16 cellular contexts compared by ENCODE assay signal in genomic region chr2:20172273-20173052, GRCh38. TPM values are rescaled to one million over a fixed set of nuclear protein-coding genes. Genes with fewer than 3 reads are reported as not detected.
DNase-seq lines count a peak whose midpoint lies in the region; ATAC-seq, FAIRE-seq and TF ChIP-seq lines count a peak whose summit lies in the region.
"Had no signal": no experiment of that assay in that cellular context is flagged by ENCODE, and none has a peak within 500 bp of the region (broad histone marks: within the 10 kb centered on the region; RNA-seq: fewer than 3 reads in every experiment).

No MANE protein-coding gene starts in this region.

- no peak for TF ChIP-seq CTCF in GM23338 (conservative IDR thresholded peaks at IDR 0.05; ENCODE audit: low read depth in 2 of 2)
- no peak for TF ChIP-seq CTCF in GM12878 (IDR thresholded peaks at IDR 0.05 in 2 of 3, conservative IDR thresholded peaks at IDR 0.05 in 1 of 3; ENCODE audit: control insufficient read depth in 2 of 3, extremely low read depth in 1 of 3, insufficient read depth in 1 of 3, low read depth in 3 of 3, low read length in 3 of 3)

- peak; percentile 48 for DNase-seq in GM23338 (ENCODE audit: low spot score)
- no peak for DNase-seq in GM12878 (ENCODE audit: low read depth, low spot score)
- peak; percentile 53 for DNase-seq in iPS-NIHi11 (ENCODE audit: low spot score)
- no peak for DNase-seq in trophoblast cell
- DNase-seq in activated T-cell treated with anti-CD3 and anti-CD28 coated beads, Interleukin-2, amount 50 U/mL, for 48 hours: no peak
- no peak for DNase-seq in activated naive CD4-positive, alpha-beta T cell treated with anti-CD3 and anti-CD28 coated beads for 36 hours
- DNase-seq: activated CD8-positive, alpha-beta T cell treated with anti-CD3 and anti-CD28 coated beads, Interleukin-2, amount 10 ng/mL, durations not matched to agents 7 days and 5 days; foreskin melanocyte; MG63; NCI-H2029 treated with DMSO at 0.1 percent for 48 hours had no signal

- H3K36me3 ChIP-seq in GM23338 (ENCODE audit: insufficient read depth) (no peaks in the 10 kb centered on the region), GM12878 (ENCODE audit: control insufficient read depth in 2 of 2, insufficient read depth in 2 of 2, low read length in 1 of 2) (no peaks in the 10 kb centered on the region), trophoblast cell (ENCODE audit: control insufficient read depth in 1 of 2, insufficient read depth in 2 of 2, low read length in 2 of 2) (no peaks in the 10 kb centered on the region)
- H3K36me3 ChIP-seq: adrenal gland, MG63 had no signal

- no peaks in the 10 kb centered on the region for H3K36me3 Mint-ChIP-seq in GM23338 (ENCODE audit: low read depth)
- no peaks in the 10 kb centered on the region for H3K36me3 Mint-ChIP-seq in activated naive CD4-positive, alpha-beta T cell treated with anti-CD3 and anti-CD28 coated beads for 36 hours (ENCODE audit: low read depth)

- no peak overlapping the region for H3K23ac ChIP-seq in trophoblast cell (ENCODE audit: low read length)

- WGBS in GM12878 (ENCODE audit: insufficient coverage, insufficient replicate concordance, low lambda C conversion rate, missing lambda C conversion rate): 63% methylated on average over 11 of the region's 13 CpGs
- WGBS in trophoblast cell (ENCODE audit: extremely low coverage, insufficient coverage, insufficient read length): no CpG with 5 or more reads among the region's 13 CpGs

- no peak overlapping the region for H3K4me2 ChIP-seq in GM23338
- H3K4me2 ChIP-seq in GM12878 (ENCODE audit: control insufficient read depth, insufficient read depth): no peak overlapping the region
- no peak overlapping the region for H3K4me2 ChIP-seq in trophoblast cell (ENCODE audit: low read length)

- no peaks in the 10 kb centered on the region for H3F3A ChIP-seq in GM23338 (replicated peaks; ENCODE audit: low read depth)

- H3K27ac Mint-ChIP-seq in GM23338: no peak overlapping the region
- no peak overlapping the region for H3K27ac Mint-ChIP-seq in activated naive CD4-positive, alpha-beta T cell treated with anti-CD3 and anti-CD28 coated beads for 36 hours
- H3K27ac Mint-ChIP-seq: activated CD8-positive, alpha-beta T cell treated with anti-CD3 and anti-CD28 coated beads, Interleukin-2, amount 10 ng/mL, durations not matched to agents 7 days and 5 days had no signal

- H2AFZ ChIP-seq in GM23338 (peak overlapping the region; percentile 92), GM12878 (ENCODE audit: control insufficient read depth, low read depth, low read length) (no peak overlapping the region), trophoblast cell (ENCODE audit: insufficient read depth, low read length, poor library complexity) (no peak overlapping the region)

- peaks cover 8% of the 10 kb centered on the region for H3K4me1 ChIP-seq in GM23338 (ENCODE audit: insufficient read depth)
- H3K4me1 ChIP-seq in GM12878 (ENCODE audit: control insufficient read depth, insufficient read depth, low read length): no peaks in the 10 kb centered on the region
- H3K4me1 ChIP-seq in trophoblast cell (ENCODE audit: control insufficient read depth in 1 of 2, insufficient read depth in 2 of 2, low read length in 2 of 2): peaks cover 0 to 3% of the 10 kb centered on the region in 2 experiments
- H3K4me1 ChIP-seq: adrenal gland had no signal

- no peaks in the 10 kb centered on the region for H3K79me1 ChIP-seq in trophoblast cell (ENCODE audit: low read length)

- H3K27me3 Mint-ChIP-seq in GM23338 (ENCODE audit: insufficient read depth, low read depth, poor library complexity): no peaks in the 10 kb centered on the region
- H3K27me3 Mint-ChIP-seq in activated naive CD4-positive, alpha-beta T cell treated with anti-CD3 and anti-CD28 coated beads for 36 hours (ENCODE audit: low read depth): no peaks in the 10 kb centered on the region
- H3K27me3 Mint-ChIP-seq: central memory CD8-positive, alpha-beta T cell had no signal

- ATAC-seq in GM23338 (peak; percentile 64), GM12878 (0 out of 3 replicates have a peak, but pooled peaks have one; percentile 14), GM21447 (IDR thresholded peaks at IDR 0.05; ENCODE audit: unreplicated experiment) (no peak), HG02938 (IDR thresholded peaks at IDR 0.05; ENCODE audit: unreplicated experiment) (no peak)
- ATAC-seq: activated CD8-positive, alpha-beta T cell treated with anti-CD3 and anti-CD28 coated beads, Interleukin-2, amount 10 ng/mL, durations not matched to agents 7 days and 5 days had no signal

- no peak for TF ChIP-seq POLR2A in GM12878 (IDR thresholded peaks at IDR 0.05; ENCODE audit: low read depth, low read length)

- H3K4me3 ChIP-seq in GM23338: no peak overlapping the region
- H3K4me3 ChIP-seq in GM12878: no peak overlapping the region
- H3K4me3 ChIP-seq in trophoblast cell (ENCODE audit: low read depth, low read length): no peak overlapping the region
- H3K4me3 ChIP-seq: adrenal gland, MG63 had no signal

- H2BK120ac ChIP-seq in trophoblast cell (ENCODE audit: insufficient read depth, low read length, poor library complexity): peak overlapping the region; percentile 16

- no peak overlapping the region for H2AK5ac ChIP-seq in trophoblast cell (ENCODE audit: low read length)

- RAD21 ChIA-PET in GM12878 (lab: Charles Lee; ENCODE audit: unreplicated experiment): interaction anchor here (0.5 to 1.2 kb wide), 2 partner anchors 42 to 269 kb away, joined by 3 to 6 read pairs; no protein-coding TSS in a partner anchor

- no peaks in the 10 kb centered on the region for H3K9me3 Mint-ChIP-seq in GM23338
- no peaks in the 10 kb centered on the region for H3K9me3 Mint-ChIP-seq in activated naive CD4-positive, alpha-beta T cell treated with anti-CD3 and anti-CD28 coated beads for 36 hours
- H3K9me3 Mint-ChIP-seq: central memory CD8-positive, alpha-beta T cell had no signal

- SMC1A ChIA-PET in GM12878 (lab: Charles Lee; ENCODE audit: uncharacterized antibody, unreplicated experiment): no interaction called here

- in situ Hi-C loops in GM12878 (cut with MboI): no loop called here

- intact Hi-C loops in GM12878 (cut with micrococcal nuclease; ENCODE audit: unreplicated experiment): loop anchor here (5.0 kb wide), 1 partner anchor 35 kb away; no protein-coding TSS in a partner anchor
- intact Hi-C loops in activated naive CD4-positive, alpha-beta T cell treated with anti-CD3 and anti-CD28 coated beads for 36 hours (cut with micrococcal nuclease): no loop called here

- no peak overlapping the region for H4K12ac ChIP-seq in trophoblast cell (ENCODE audit: low read depth, low read length)

- no peaks in the 10 kb centered on the region for H3K9me2 ChIP-seq in GM23338 (ENCODE audit: insufficient read depth)

- H4K8ac ChIP-seq in trophoblast cell (ENCODE audit: low read depth, low read length): no peak overlapping the region

- H3K79me2 ChIP-seq in GM23338 (replicated peaks; ENCODE audit: insufficient read depth) (no peaks in the 10 kb centered on the region), GM12878 (ENCODE audit: control insufficient read depth, insufficient read depth, low read length) (no peaks in the 10 kb centered on the region), trophoblast cell (ENCODE audit: control insufficient read depth, insufficient read depth, low read length, poor library complexity) (no peaks in the 10 kb centered on the region)

- H4K91ac ChIP-seq in trophoblast cell (ENCODE audit: low read depth, low read length): peak overlapping the region; percentile 28

- no peak overlapping the region for H3K4me3 Mint-ChIP-seq in GM23338
- no peak overlapping the region for H3K4me3 Mint-ChIP-seq in activated naive CD4-positive, alpha-beta T cell treated with anti-CD3 and anti-CD28 coated beads for 36 hours
- H3K4me3 Mint-ChIP-seq: activated CD8-positive, alpha-beta T cell treated with anti-CD3 and anti-CD28 coated beads, Interleukin-2, amount 10 ng/mL, durations not matched to agents 7 days and 5 days; central memory CD8-positive, alpha-beta T cell had no signal

- peaks cover 27% of the 10 kb centered on the region for H3K4me1 Mint-ChIP-seq in GM23338
- H3K4me1 Mint-ChIP-seq in activated naive CD4-positive, alpha-beta T cell treated with anti-CD3 and anti-CD28 coated beads for 36 hours (ENCODE audit: low read depth): no peaks in the 10 kb centered on the region
- H3K4me1 Mint-ChIP-seq: central memory CD8-positive, alpha-beta T cell had no signal

- H3K27me3 ChIP-seq in GM23338 (ENCODE audit: insufficient read depth) (no peaks in the 10 kb centered on the region), GM12878 (replicated peaks in 1 of 2; ENCODE audit: control insufficient read depth in 2 of 2, insufficient read depth in 2 of 2, low read length in 1 of 2) (no peaks in the 10 kb centered on the region; a peak in 1 of 4 replicates), trophoblast cell (ENCODE audit: insufficient read depth, low read length) (no peaks in the 10 kb centered on the region)
- H3K27me3 ChIP-seq: adrenal gland, MG63 had no signal

- H3K9ac ChIP-seq in GM12878 (ENCODE audit: control insufficient read depth, insufficient read depth, low read length) (no peak overlapping the region), trophoblast cell (ENCODE audit: low read length) (no peak overlapping the region)

- no peaks in the 10 kb centered on the region for H3K9me3 ChIP-seq in GM12878 (replicated peaks; ENCODE audit: control insufficient read depth, insufficient read depth, low read length)
- H3K9me3 ChIP-seq in trophoblast cell (ENCODE audit: insufficient read depth, low read depth, low read length): no peaks in the 10 kb centered on the region
- H3K9me3 ChIP-seq: adrenal gland, MG63 had no signal

- no peak overlapping the region for H3K4ac ChIP-seq in trophoblast cell (ENCODE audit: low read depth, low read length)

- CTCF ChIA-PET in GM12878 (lab: Yijun Ruan, JAX): interaction anchor here (0.6 to 1.3 kb wide), 2 partner anchors 53 to 264 kb away, joined by 3 to 6 read pairs; no protein-coding TSS in a partner anchor
- CTCF ChIA-PET in activated naive CD4-positive, alpha-beta T cell treated with anti-CD3 and anti-CD28 coated beads for 36 hours (lab: Charles Lee): no interaction called here

- no peak overlapping the region for H3K18ac ChIP-seq in trophoblast cell (ENCODE audit: low read length)

- no peak overlapping the region for H3K27ac ChIP-seq in GM23338 (ENCODE audit: low read depth)
- no peak overlapping the region for H3K27ac ChIP-seq in GM12878 (ENCODE audit: control insufficient read depth, insufficient read depth)
- no peak overlapping the region for H3K27ac ChIP-seq in trophoblast cell (ENCODE audit: low read depth, low read length)
- H3K27ac ChIP-seq: adrenal gland had no signal

- H3K14ac ChIP-seq in trophoblast cell (ENCODE audit: low read length): no peak overlapping the region

- H4K20me1 ChIP-seq in GM23338 (replicated peaks; ENCODE audit: insufficient read depth) (no peaks in the 10 kb centered on the region), GM12878 (ENCODE audit: control insufficient read depth, insufficient read depth) (no peaks in the 10 kb centered on the region)

- TF ChIP-seq RAD21 in GM12878 (IDR thresholded peaks at IDR 0.05; ENCODE audit: insufficient read depth, low read depth, low read length): no peak

- H2BK5ac ChIP-seq in trophoblast cell (ENCODE audit: low read depth, low read length, poor library complexity): no peak overlapping the region

- FAIRE-seq in GM12878 (lab: Jason Lieb, UNC): no peak
- FAIRE-seq: GM12892, H54 had no signal

- no TSS peak for BruUV-seq in GM12878 (replicated peaks; lab: Mats Ljungman, UMichigan)

- TF ChIP-seq EP300 in GM12878 (IDR thresholded peaks at IDR 0.05; ENCODE audit: borderline replicate concordance in 1 of 2, control insufficient read depth in 1 of 2, low read depth in 2 of 2, low read length in 2 of 2): no peak

- no peak overlapping the region for H2BK12ac ChIP-seq in trophoblast cell (ENCODE audit: low read length)

- POLR2A ChIA-PET in GM12878 (lab: Charles Lee): no interaction called here

RNA-seq across cellular contexts. Expression of gene SDC1, which starts 52.5 kb away (rescaled TPM):
- 40.6 and 43.0 TPM in 2 replicates for total RNA-seq in GM23338 (2014; rRNA removed; shearing (Covaris generic))
- polyA plus RNA-seq in GM23338 (2016; fragmentation: Nextera tagmentation; extraction: Ambion mirVana): 16.1 and 16.6 TPM in 2 replicates
- 75.7 and 78.9 TPM in 2 replicates for total RNA-seq in GM12878 (2013; cell fraction: nucleolus; rRNA removed)
- total RNA-seq in GM12878 (2014; rRNA removed): 25.8 and 26.6 TPM in 2 replicates
- 9.6 and 12.4 TPM in 2 replicates for total RNA-seq in GM12878 (2014; rRNA removed; fragmentation: Illumina TruSeq; extraction: Trizol)
- total RNA-seq in GM12878 (2021): 31.0 and 33.1 TPM in 2 replicates
- 11.9 TPM for polyA plus RNA-seq in GM12878 (2011; ENCODE audit: low read depth)
- 13.3 and 21.5 TPM in 2 replicates for polyA plus RNA-seq in GM12878 (2011; rRNA removed)
- 23.5 and 34.5 TPM in 2 replicates for polyA plus RNA-seq in GM12878 (2011; cell fraction: cytosol; rRNA removed)
- 21.3 and 28.2 TPM in 2 replicates for polyA plus RNA-seq in GM12878 (2011; cell fraction: nucleus; rRNA removed)
- 18.7 and 26.5 TPM in 2 replicates for polyA plus RNA-seq in GM12878 (2012)
- polyA plus RNA-seq in GM12878 (2014; fragmentation: Illumina TruSeq; extraction: Trizol): 4.4 and 7.0 TPM in 2 replicates
- 1 to 10 TPM in 1 of 2 experiments, under 1 TPM in 1; 0.85 to 2.2 TPM for polyA plus RNA-seq in GM12878 (2014; fragmentation: Nextera tagmentation; extraction: Ambion mirVana)
- polyA plus RNA-seq in GM12878 (2014; rRNA removed): 24.4 and 25.9 TPM in 2 replicates
- polyA plus RNA-seq in GM12878 (2016; fragmentation: Nextera tagmentation; extraction: Ambion mirVana): 10 to 100 TPM; 33.8 to 36.8 TPM
- 10.0 and 19.3 TPM in 2 replicates for polyA minus RNA-seq in GM12878 (2011; rRNA and poly(A)+ RNA removed)
- 11.2 and 11.4 TPM in 2 replicates for polyA minus RNA-seq in GM12878 (2011; cell fraction: cytosol; rRNA and poly(A)+ RNA removed)
- 3.4 and 5.3 TPM in 2 replicates for polyA minus RNA-seq in GM12878 (2011; cell fraction: nucleus; rRNA and poly(A)+ RNA removed)
- polyA plus RNA-seq in trophoblast cell (2013): 402 and 444 TPM in 2 replicates
- total RNA-seq in activated naive CD4-positive, alpha-beta T cell treated with anti-CD3 and anti-CD28 coated beads for 36 hours: under 1 TPM; 0.67 TPM
- total RNA-seq: activated CD8-positive, alpha-beta T cell treated with anti-CD3 and anti-CD28 coated beads, Interleukin-2, amount 10 ng/mL, durations not matched to agents 7 days and 5 days had no signal

Comparison
In these comparisons a context has a peak if more than half of its experiments do, and no peak if none do; other contexts are left out.
1. ATAC-seq: peak in GM23338 (single experiment) and GM12878 (single experiment); none in GM21447 (single experiment) and HG02938 (single experiment).
2. DNase-seq: peak in GM23338 (single experiment) and iPS-NIHi11 (single experiment); none in GM12878 (single experiment), trophoblast cell (0 of 2), activated T-cell treated with anti-CD3 and anti-CD28 coated beads, Interleukin-2, amount 50 U/mL, for 48 hours (0 of 2) and activated naive CD4-positive, alpha-beta T cell treated with anti-CD3 and anti-CD28 coated beads for 36 hours (single experiment).
3. RNA of gene SDC1, which starts 52.5 kb away (total RNA-seq): 40.6 to 43.0 TPM in GM23338 and 9.6 to 78.9 TPM in GM12878; 0.67 TPM in activated naive CD4-positive, alpha-beta T cell treated with anti-CD3 and anti-CD28 coated beads for 36 hours; every median in the first group is over 4 times any median in the second.